Comparison of ENCODE assay signal across 15 cellular contexts in the genomic region with DNA sequence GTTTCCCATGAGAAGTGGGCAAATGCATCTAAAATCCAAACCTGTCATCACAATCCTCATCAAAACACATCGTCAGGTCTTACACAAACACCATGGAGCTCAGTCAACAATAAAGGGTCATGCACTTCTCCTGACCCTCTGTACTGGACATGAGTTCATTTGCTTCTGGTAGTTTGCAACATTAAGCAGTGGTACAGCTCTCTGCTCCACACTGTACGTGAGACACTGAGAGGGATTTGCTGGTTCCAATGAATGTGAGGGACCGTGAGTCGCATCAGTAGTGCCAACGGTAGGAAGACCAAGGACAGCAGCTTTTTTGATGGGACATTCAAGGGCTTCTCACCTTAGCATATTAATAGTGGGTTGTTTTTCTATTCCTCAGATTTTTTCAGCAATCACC.
DNase-seq lines count a peak whose midpoint lies in the region; ATAC-seq and TF ChIP-seq lines count a peak whose summit lies in the region.
"Had no signal": no experiment of that assay in that cellular context is flagged by ENCODE, and none has a peak within 500 bp of the region (broad histone marks: within the 10 kb centered on the region; RNA-seq: fewer than 3 reads in every experiment).

No MANE protein-coding gene starts in this region.

- ATAC-seq in GM23338 (peak; percentile 35; the same call in 2 of the 3 replicates), thoracic aorta (ENCODE audit: insufficient number of reproducible peaks, low FRiP score, low read depth) (peak; percentile 32), GM21423 (IDR thresholded peaks at IDR 0.05; ENCODE audit: unreplicated experiment) (no peak), gastrocnemius medialis (no peak)
- ATAC-seq: K562 had no signal

- no peak for TF ChIP-seq POLR2A in gastrocnemius medialis (IDR thresholded peaks at IDR 0.05)

- H3K27me3 ChIP-seq in GM23338 (ENCODE audit: insufficient read depth), result no peaks in the 10 kb centered on the region
- H3K27me3 ChIP-seq in thoracic aorta (replicated peaks; ENCODE audit: insufficient read depth), result no peaks in the 10 kb centered on the region
- no peaks in the 10 kb centered on the region for H3K27me3 ChIP-seq in gastrocnemius medialis
- H3K27me3 ChIP-seq: BE2C had no signal

- no peak overlapping the region for H3K27ac Mint-ChIP-seq in GM23338
- H3K27ac Mint-ChIP-seq: CD4-positive, alpha-beta memory T cell had no signal

- TF ChIP-seq CTCF in GM23338 (conservative IDR thresholded peaks at IDR 0.05; ENCODE audit: low read depth in 2 of 2) (no peak), thoracic aorta (IDR thresholded peaks at IDR 0.05) (no peak), gastrocnemius medialis (IDR thresholded peaks at IDR 0.05 in 4 of 5, conservative IDR thresholded peaks at IDR 0.05 in 1 of 5) (no peak)

- H3K36me3 ChIP-seq in GM23338 (ENCODE audit: insufficient read depth), result no peaks in the 10 kb centered on the region
- H3K36me3 ChIP-seq in thoracic aorta, result no peaks in the 10 kb centered on the region
- no peaks in the 10 kb centered on the region for H3K36me3 ChIP-seq in gastrocnemius medialis
- H3K36me3 ChIP-seq: BE2C had no signal

- H3K4me3 ChIP-seq in GM23338, result no peak overlapping the region
- no peak overlapping the region for H3K4me3 ChIP-seq in thoracic aorta
- no peak overlapping the region for H3K4me3 ChIP-seq in gastrocnemius medialis
- H3K4me3 ChIP-seq: K562 had no signal

- H3K36me3 Mint-ChIP-seq in GM23338 (ENCODE audit: low read depth), result no peaks in the 10 kb centered on the region
- H3K36me3 Mint-ChIP-seq: CD4-positive, alpha-beta memory T cell had no signal

- H3K27ac ChIP-seq in GM23338 (ENCODE audit: low read depth), result no peak overlapping the region
- H3K27ac ChIP-seq in thoracic aorta, result no peak overlapping the region
- H3K27ac ChIP-seq in gastrocnemius medialis, result no peak overlapping the region
- H3K27ac ChIP-seq: C4-2B, HL-60 had no signal

- H3K4me1 Mint-ChIP-seq in GM23338, result peaks cover 45% of the 10 kb centered on the region
- H3K4me1 Mint-ChIP-seq: CD4-positive, alpha-beta memory T cell had no signal

- H3K79me2 ChIP-seq in GM23338 (replicated peaks; ENCODE audit: insufficient read depth), result no peaks in the 10 kb centered on the region

- no peak overlapping the region for H3K4me3 Mint-ChIP-seq in GM23338
- H3K4me3 Mint-ChIP-seq: CD4-positive, alpha-beta memory T cell had no signal

- H3K9me3 ChIP-seq in thoracic aorta (no peaks in the 10 kb centered on the region), gastrocnemius medialis (no peaks in the 10 kb centered on the region)
- H3K9me3 ChIP-seq: BE2C had no signal

- intact Hi-C loops in gastrocnemius medialis (cut with DNase I; ENCODE audit: low total_unique reads), result no loop called here

- H3K27me3 Mint-ChIP-seq in GM23338 (ENCODE audit: insufficient read depth, low read depth, poor library complexity), result peaks cover 4% of the 10 kb centered on the region
- H3K27me3 Mint-ChIP-seq: CD4-positive, alpha-beta memory T cell had no signal

- H2AFZ ChIP-seq in GM23338, result peak overlapping the region; percentile 60; the same call in 1 of the 2 replicates

- H4K20me1 ChIP-seq in GM23338 (replicated peaks; ENCODE audit: insufficient read depth), result no peaks in the 10 kb centered on the region

- DNase-seq in GM23338 (ENCODE audit: low spot score), result no peak
- peak; percentile 63 for DNase-seq in cerebellar cortex (ENCODE audit: low spot score)
- DNase-seq in left kidney (ENCODE audit: low read depth, low spot score), result peak; percentile 42
- DNase-seq in thoracic aorta (ENCODE audit: low spot score), result no peak
- DNase-seq in gastrocnemius medialis, result no peak
- no peak for DNase-seq in NCI-H2227 (lab: John Stamatoyannopoulos, UW; ENCODE audit: unreplicated experiment)
- DNase-seq: BE2C; CD4-positive, alpha-beta memory T cell; DMS153; DMS79 treated with DMSO at 0.1 percent for 48 hours; GDM1 had no signal

- H3K9me3 Mint-ChIP-seq in GM23338, result no peaks in the 10 kb centered on the region

- peak overlapping the region; percentile 11; the same call in 1 of the 2 replicates for H3K4me2 ChIP-seq in GM23338

- no peaks in the 10 kb centered on the region for H3F3A ChIP-seq in GM23338 (replicated peaks; ENCODE audit: low read depth)

- no peaks in the 10 kb centered on the region for H3K9me2 ChIP-seq in GM23338 (ENCODE audit: insufficient read depth)

- H3K4me1 ChIP-seq in GM23338 (ENCODE audit: insufficient read depth) (peaks cover 40% of the 10 kb centered on the region), thoracic aorta (ENCODE audit: control insufficient read depth in 1 of 2, low read depth in 2 of 2) (no peaks in the 10 kb centered on the region), gastrocnemius medialis (no peaks in the 10 kb centered on the region)
- H3K4me1 ChIP-seq: BE2C had no signal

- in situ Hi-C loops in gastrocnemius medialis (cut with MboI; ENCODE audit: low sequenced_read_pairs in 4 of 4), result no loop called here

TF ChIP-seq in GM23338, 12 proteins besides CTCF, POLR2A, EP300 and RAD21:
- TF ChIP-seq, protein P1, sequence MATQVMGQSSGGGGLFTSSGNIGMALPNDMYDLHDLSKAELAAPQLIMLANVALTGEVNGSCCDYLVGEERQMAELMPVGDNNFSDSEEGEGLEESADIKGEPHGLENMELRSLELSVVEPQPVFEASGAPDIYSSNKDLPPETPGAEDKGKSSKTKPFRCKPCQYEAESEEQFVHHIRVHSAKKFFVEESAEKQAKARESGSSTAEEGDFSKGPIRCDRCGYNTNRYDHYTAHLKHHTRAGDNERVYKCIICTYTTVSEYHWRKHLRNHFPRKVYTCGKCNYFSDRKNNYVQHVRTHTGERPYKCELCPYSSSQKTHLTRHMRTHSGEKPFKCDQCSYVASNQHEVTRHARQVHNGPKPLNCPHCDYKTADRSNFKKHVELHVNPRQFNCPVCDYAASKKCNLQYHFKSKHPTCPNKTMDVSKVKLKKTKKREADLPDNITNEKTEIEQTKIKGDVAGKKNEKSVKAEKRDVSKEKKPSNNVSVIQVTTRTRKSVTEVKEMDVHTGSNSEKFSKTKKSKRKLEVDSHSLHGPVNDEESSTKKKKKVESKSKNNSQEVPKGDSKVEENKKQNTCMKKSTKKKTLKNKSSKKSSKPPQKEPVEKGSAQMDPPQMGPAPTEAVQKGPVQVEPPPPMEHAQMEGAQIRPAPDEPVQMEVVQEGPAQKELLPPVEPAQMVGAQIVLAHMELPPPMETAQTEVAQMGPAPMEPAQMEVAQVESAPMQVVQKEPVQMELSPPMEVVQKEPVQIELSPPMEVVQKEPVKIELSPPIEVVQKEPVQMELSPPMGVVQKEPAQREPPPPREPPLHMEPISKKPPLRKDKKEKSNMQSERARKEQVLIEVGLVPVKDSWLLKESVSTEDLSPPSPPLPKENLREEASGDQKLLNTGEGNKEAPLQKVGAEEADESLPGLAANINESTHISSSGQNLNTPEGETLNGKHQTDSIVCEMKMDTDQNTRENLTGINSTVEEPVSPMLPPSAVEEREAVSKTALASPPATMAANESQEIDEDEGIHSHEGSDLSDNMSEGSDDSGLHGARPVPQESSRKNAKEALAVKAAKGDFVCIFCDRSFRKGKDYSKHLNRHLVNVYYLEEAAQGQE (IDR thresholded peaks at IDR 0.05; ENCODE audit: unreplicated experiment), result peak; percentile 43
- no peak for TF ChIP-seq EZH2phosphoT487 (IDR thresholded peaks at IDR 0.05; ENCODE audit: unreplicated experiment)

Comparison
In these comparisons a context has a peak if more than half of its experiments do, and no peak if none do; other contexts are left out.
1. ATAC-seq: peak in GM23338 (single experiment) and thoracic aorta (single experiment); none in GM21423 (single experiment) and gastrocnemius medialis (0 of 2).
2. DNase-seq: peak in cerebellar cortex (single experiment) and left kidney (single experiment); none in GM23338 (single experiment), thoracic aorta (single experiment), gastrocnemius medialis (0 of 2) and NCI-H2227 (single experiment).